ENCODE assay signal across 8 cellular contexts in the genomic region with DNA sequence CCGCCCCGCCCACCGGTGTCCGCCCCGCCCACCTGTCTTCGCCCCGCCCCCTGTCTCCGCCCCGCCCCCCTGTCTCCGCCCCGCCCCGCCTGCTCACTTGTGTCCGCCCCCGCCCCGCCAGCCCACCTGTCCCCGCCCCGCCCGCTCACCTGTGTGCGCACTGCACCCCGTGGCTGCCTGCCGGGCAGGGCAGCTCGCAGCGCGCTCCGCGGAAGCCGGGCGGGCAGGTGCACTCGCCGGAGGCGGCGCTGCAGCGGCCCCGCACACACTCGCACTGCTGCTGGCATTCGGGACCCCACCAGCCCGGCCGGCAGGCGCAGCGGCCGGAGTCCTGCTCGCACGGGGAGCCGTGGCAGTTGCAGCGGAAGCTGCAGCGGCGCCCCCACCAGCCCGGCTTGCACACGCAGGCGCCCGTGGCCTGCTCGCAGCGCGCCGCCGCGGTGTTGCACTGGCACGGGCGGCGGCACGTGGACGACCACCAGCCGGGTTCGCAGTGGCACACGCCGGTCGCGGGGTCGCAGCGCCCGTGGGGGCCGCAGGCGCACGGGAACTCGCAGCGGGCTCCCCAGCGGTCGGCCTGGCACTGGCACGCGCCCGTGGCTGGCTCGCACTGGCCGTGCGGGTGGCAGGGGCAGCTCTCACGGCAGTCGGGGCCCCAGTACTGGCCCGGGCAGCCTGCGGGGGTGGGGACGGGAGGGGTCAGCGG. TPM values are rescaled to one million over a fixed set of nuclear protein-coding genes. Genes with fewer than 3 reads are reported as not detected.
DNase-seq lines count a peak whose midpoint lies in the region; ATAC-seq and TF ChIP-seq lines count a peak whose summit lies in the region.

No MANE protein-coding gene starts in this region.

- H3K4me1 ChIP-seq in OCI-LY1 (ENCODE audit: insufficient read depth, low read length, severe bottlenecking), result peaks cover 16% of the 10 kb centered on the region
- peaks cover 9% of the 10 kb centered on the region for H3K4me1 ChIP-seq in smooth muscle cell (ENCODE audit: low read depth)

- H3K27ac Mint-ChIP-seq in activated naive CD4-positive, alpha-beta T cell treated with anti-CD3 and anti-CD28 coated beads, Interleukin-2, amount 50 U/mL, for 72 hours, result peak overlapping the region in 1 of 2 donors; percentile 91

- H3K9me3 ChIP-seq in OCI-LY1 (ENCODE audit: low read length) (no peaks in the 10 kb centered on the region), smooth muscle cell (replicated peaks; ENCODE audit: low read depth) (no peaks in the 10 kb centered on the region)

- no peaks in the 10 kb centered on the region for H3K9me3 Mint-ChIP-seq in activated naive CD4-positive, alpha-beta T cell treated with anti-CD3 and anti-CD28 coated beads, Interleukin-2, amount 50 U/mL, for 72 hours

- ATAC-seq in activated naive CD4-positive, alpha-beta T cell treated with anti-CD3 and anti-CD28 coated beads, Interleukin-2, amount 50 U/mL, for 72 hours, result peak; percentile 27 to 42
- no peak for ATAC-seq in HG02763 (IDR thresholded peaks at IDR 0.05; ENCODE audit: unreplicated experiment)
- ATAC-seq in HG03039 (IDR thresholded peaks at IDR 0.05; ENCODE audit: unreplicated experiment), result no peak

- no peaks in the 10 kb centered on the region for H3K36me3 Mint-ChIP-seq in activated naive CD4-positive, alpha-beta T cell treated with anti-CD3 and anti-CD28 coated beads, Interleukin-2, amount 50 U/mL, for 72 hours

- H3K27me3 ChIP-seq in OCI-LY1 (ENCODE audit: insufficient read depth, low read length), result no peaks in the 10 kb centered on the region
- H3K27me3 ChIP-seq in smooth muscle cell (ENCODE audit: low read depth), result no peaks in the 10 kb centered on the region

- no peaks in the 10 kb centered on the region for H3K9me2 ChIP-seq in OCI-LY1 (ENCODE audit: low read depth, low read length)

- H3K79me2 ChIP-seq in OCI-LY1 (ENCODE audit: insufficient read depth, low read length), result no peaks in the 10 kb centered on the region
- no peaks in the 10 kb centered on the region for H3K79me2 ChIP-seq in smooth muscle cell (ENCODE audit: low read depth)

- TF ChIP-seq CTCF in OCI-LY1 (IDR thresholded peaks at IDR 0.05; ENCODE audit: low read length) (peak; percentile 36; the same call in 1 of the 2 replicates), smooth muscle cell (IDR thresholded peaks at IDR 0.05; ENCODE audit: borderline replicate concordance, insufficient read depth, poor library complexity, severe bottlenecking) (peak; percentile 17)

- DNase-seq in NCI-H2196 (lab: John Stamatoyannopoulos, UW; ENCODE audit: unreplicated experiment) (peak; percentile 63), NCI-H2196 treated with DMSO at 0.1 percent for 48 hours (lab: John Stamatoyannopoulos, UW; ENCODE audit: unreplicated experiment) (no peak), hepatic stellate cell (ENCODE audit: low spot score) (peak; percentile 64), smooth muscle cell (lab: John Stamatoyannopoulos, UW; ENCODE audit: unreplicated experiment) (no peak)
- peak in 1 of 2 donors; percentile 35 for DNase-seq in activated naive CD4-positive, alpha-beta T cell treated with anti-CD3 and anti-CD28 coated beads, Interleukin-2, amount 50 U/mL, for 72 hours (ENCODE audit: low spot score in 2 of 2)

- H3K36me3 ChIP-seq in OCI-LY1 (ENCODE audit: insufficient read depth, low read length) (no peaks in the 10 kb centered on the region; the same call in 1 of the 2 replicates), smooth muscle cell (ENCODE audit: low read depth) (no peaks in the 10 kb centered on the region)

- 4% methylated on average over 48 of the region's 90 CpGs for WGBS in smooth muscle cell (ENCODE audit: low lambda C conversion rate)

- peak overlapping the region; percentile 58 for H3K9ac ChIP-seq in OCI-LY1 (ENCODE audit: low read length)
- H3K9ac ChIP-seq in smooth muscle cell (ENCODE audit: low read depth), result no peak overlapping the region

- no peak overlapping the region for H3K27ac ChIP-seq in OCI-LY1 (ENCODE audit: low read depth, low read length, poor library complexity, severe bottlenecking)
- H3K27ac ChIP-seq in smooth muscle cell (ENCODE audit: low read depth), result no peak overlapping the region

- no peaks in the 10 kb centered on the region for H4K20me1 ChIP-seq in OCI-LY1 (ENCODE audit: insufficient read depth, low read length)
- no peaks in the 10 kb centered on the region for H4K20me1 ChIP-seq in smooth muscle cell (ENCODE audit: low read depth)

- H2AFZ ChIP-seq in OCI-LY1 (ENCODE audit: low read length) (no peak overlapping the region), smooth muscle cell (ENCODE audit: low read depth) (peak overlapping the region; percentile 19)

- H3K4me3 ChIP-seq in OCI-LY1 (ENCODE audit: low read depth, low read length, poor library complexity, severe bottlenecking) (peak overlapping the region; percentile 65), smooth muscle cell (peak overlapping the region; percentile 48)

- H3F3A ChIP-seq in OCI-LY1 (ENCODE audit: insufficient read depth, low read length), result no peaks in the 10 kb centered on the region
- H3F3A ChIP-seq in smooth muscle cell (ENCODE audit: low read depth), result peaks cover 20% of the 10 kb centered on the region

- H3K4me2 ChIP-seq in OCI-LY1 (ENCODE audit: low read length) (peak overlapping the region; percentile 85), smooth muscle cell (peak overlapping the region; percentile 88)

RNA-seq across cellular contexts. Expression of a gene that starts 2.1 kb away (rescaled TPM):
- total RNA-seq in activated naive CD4-positive, alpha-beta T cell treated with anti-CD3 and anti-CD28 coated beads, Interleukin-2, amount 50 U/mL, for 72 hours, result 1 to 10 TPM; 1.1 to 2.3 TPM
- 0.45 and 0.63 TPM in 2 replicates for total RNA-seq in smooth muscle cell
- polyA plus RNA-seq in smooth muscle cell, result 0.11 and 0.65 TPM in 2 replicates

RNA-seq across cellular contexts. Expression of a gene that starts 6.2 kb away (rescaled TPM):
- total RNA-seq in activated naive CD4-positive, alpha-beta T cell treated with anti-CD3 and anti-CD28 coated beads, Interleukin-2, amount 50 U/mL, for 72 hours, result 1 to 10 TPM; 1.7 to 2.5 TPM
- 5.1 and 8.4 TPM in 2 replicates for total RNA-seq in smooth muscle cell
- 7.4 and 7.7 TPM in 2 replicates for polyA plus RNA-seq in smooth muscle cell

RNA-seq across cellular contexts. Expression of a gene that starts 14.8 kb away (rescaled TPM):
- total RNA-seq in activated naive CD4-positive, alpha-beta T cell treated with anti-CD3 and anti-CD28 coated beads, Interleukin-2, amount 50 U/mL, for 72 hours, result under 1 TPM; 0.57 to 0.62 TPM
- total RNA-seq in smooth muscle cell, result 3.8 and 4.4 TPM in 2 replicates
- 5.3 and 7.1 TPM in 2 replicates for polyA plus RNA-seq in smooth muscle cell

RNA-seq across cellular contexts. Expression of a gene that starts 41.2 kb away (rescaled TPM):
- 100 to 1,000 TPM; 414 to 433 TPM for total RNA-seq in activated naive CD4-positive, alpha-beta T cell treated with anti-CD3 and anti-CD28 coated beads, Interleukin-2, amount 50 U/mL, for 72 hours
- total RNA-seq in smooth muscle cell, result 99.7 and 111 TPM in 2 replicates
- polyA plus RNA-seq in smooth muscle cell, result 129 and 135 TPM in 2 replicates

Comparison
In these comparisons a context has a peak if more than half of its experiments do, and no peak if none do; other contexts are left out.
1. DNase-seq: peak in NCI-H2196 (single experiment) and hepatic stellate cell (single experiment); none in NCI-H2196 treated with DMSO at 0.1 percent for 48 hours (single experiment) and smooth muscle cell (single experiment).
2. ATAC-seq: peak in activated naive CD4-positive, alpha-beta T cell treated with anti-CD3 and anti-CD28 coated beads, Interleukin-2, amount 50 U/mL, for 72 hours (2 of 2); none in HG02763 (single experiment) and HG03039 (single experiment).